In the genomic region with DNA sequence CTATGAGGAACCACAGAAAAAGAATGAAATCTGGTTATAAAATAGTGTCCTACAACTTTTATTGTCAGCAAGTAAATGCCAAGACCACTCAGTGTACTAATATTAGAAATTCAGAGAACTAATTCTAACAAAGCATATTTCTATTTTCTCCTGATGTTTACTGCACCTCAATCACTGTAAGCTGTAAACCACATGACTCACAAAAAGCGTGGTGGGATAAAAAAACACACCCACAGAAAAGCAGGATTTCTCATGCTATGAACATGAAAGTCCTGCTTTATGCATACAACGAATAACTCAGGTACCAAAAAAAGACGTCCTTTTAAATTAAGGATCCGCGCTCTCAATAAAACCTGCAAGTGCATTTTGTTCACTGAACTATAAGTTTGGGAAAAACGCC, we compare ENCODE assay signal across 8 cellular contexts. TPM values are rescaled to one million over a fixed set of nuclear protein-coding genes. Genes with fewer than 3 reads are reported as not detected.
DNase-seq lines count a peak whose midpoint lies in the region; ATAC-seq and TF ChIP-seq lines count a peak whose summit lies in the region.

No MANE protein-coding gene starts in this region.

- TF ChIP-seq CTCF in DOHH2 (IDR thresholded peaks at IDR 0.05; ENCODE audit: low read depth, low read length, poor library complexity, severe bottlenecking) (no peak), Panc1 (IDR thresholded peaks at IDR 0.05) (no peak), epithelial cell of proximal tubule (conservative IDR thresholded peaks at IDR 0.05; ENCODE audit: low read depth, low read length) (no peak)

- H3K14ac ChIP-seq in trophoblast cell (ENCODE audit: low read length) = no peak overlapping the region

- H3K4ac ChIP-seq in trophoblast cell (ENCODE audit: low read depth, low read length) = peak overlapping the region; percentile 71

- H2AFZ ChIP-seq in trophoblast cell (ENCODE audit: insufficient read depth, low read length, poor library complexity) = no peak overlapping the region

- BruUV-seq in Panc1 (replicated peaks; lab: Mats Ljungman, UMichigan) = no TSS peak

- H3F3A ChIP-seq in DOHH2 (ENCODE audit: control insufficient read depth, insufficient read depth) = no peaks in the 10 kb centered on the region

- DNase-seq in Panc1 (ENCODE audit: low read depth, low spot score) (no peak), epithelial cell of proximal tubule (ENCODE audit: low read depth) (no peak), trophoblast cell (peak in 1 of 2 donors; percentile 18), SKM-1 treated with dmso at 0.1 percent for 144 hours (lab: John Stamatoyannopoulos, UW; ENCODE audit: unreplicated experiment) (no peak), NCI-H748 (lab: John Stamatoyannopoulos, UW; ENCODE audit: unreplicated experiment) (no peak)
- no peak for DNase-seq in stimulated activated CD8-positive, alpha-beta memory T cell treated with anti-CD3 and anti-CD28 coated beads, Interleukin-4, amount 100 ng/mL, for 48 hours

- H3K27ac ChIP-seq in DOHH2 (ENCODE audit: low read depth, low read length) (peak overlapping the region; percentile 71), Panc1 (ENCODE audit: low read length) (peak overlapping the region; percentile 95), trophoblast cell (ENCODE audit: low read depth, low read length) (no peak overlapping the region)

- H4K12ac ChIP-seq in trophoblast cell (ENCODE audit: low read depth, low read length) = no peak overlapping the region

- H3K27me3 ChIP-seq in DOHH2 (ENCODE audit: control insufficient read depth, low read length) (no peaks in the 10 kb centered on the region), Panc1 (ENCODE audit: control insufficient read depth, insufficient read depth, low read length) (no peaks in the 10 kb centered on the region), trophoblast cell (ENCODE audit: insufficient read depth, low read length) (no peaks in the 10 kb centered on the region)

- H3K79me1 ChIP-seq in trophoblast cell (ENCODE audit: low read length) = peaks cover 12% of the 10 kb centered on the region

- intact Hi-C loops in Panc1 (cut with micrococcal nuclease; ENCODE audit: unreplicated experiment) = loop anchor here (5.0 kb wide), 1 partner anchor 40 kb away; no protein-coding TSS in a partner anchor

- H2BK120ac ChIP-seq in trophoblast cell (ENCODE audit: insufficient read depth, low read length, poor library complexity) = no peak overlapping the region

- H3K4me3 ChIP-seq in DOHH2 (ENCODE audit: low read length) = peak overlapping the region; percentile 93
- peak overlapping the region; percentile 68 to 87 for H3K4me3 ChIP-seq in Panc1 (ENCODE audit: low read depth in 2 of 2, low read length in 2 of 2)
- peak overlapping the region; percentile 93 for H3K4me3 ChIP-seq in epithelial cell of proximal tubule (ENCODE audit: low read depth, low read length)
- H3K4me3 ChIP-seq in trophoblast cell (ENCODE audit: low read depth, low read length) = no peak overlapping the region

- H4K8ac ChIP-seq in trophoblast cell (ENCODE audit: low read depth, low read length) = no peak overlapping the region

- no peak overlapping the region for H3K9ac ChIP-seq in trophoblast cell (ENCODE audit: low read length)

- POLR2A ChIA-PET in Panc1 (lab: Charles Lee) = interaction anchor here (0.6 to 0.7 kb wide), 3 partner anchors 8 to 52 kb away, joined by 3 to 4 read pairs (median 4); no protein-coding TSS in a partner anchor

- H3K36me3 ChIP-seq in DOHH2 (ENCODE audit: control insufficient read depth, low read length) = peaks cover 54% of the 10 kb centered on the region
- H3K36me3 ChIP-seq in Panc1 (ENCODE audit: control insufficient read depth, insufficient read depth, low read length) = peaks cover 10% of the 10 kb centered on the region
- H3K36me3 ChIP-seq in trophoblast cell (ENCODE audit: control insufficient read depth in 1 of 2, insufficient read depth in 2 of 2, low read length in 2 of 2) = peaks cover 10 to 21% of the 10 kb centered on the region in 2 experiments

- H4K91ac ChIP-seq in trophoblast cell (ENCODE audit: low read depth, low read length) = no peak overlapping the region

- in situ Hi-C loops in Panc1 (cut with HindIII; ENCODE audit: low pct_unique_long_range_greater_than_20kb, low sequenced_read_pairs) = no loop called here

- no peak overlapping the region for H3K18ac ChIP-seq in trophoblast cell (ENCODE audit: low read length)

- peaks cover 66% of the 10 kb centered on the region for H3K79me2 ChIP-seq in DOHH2 (ENCODE audit: control insufficient read depth, low read length)
- H3K79me2 ChIP-seq in trophoblast cell (ENCODE audit: control insufficient read depth, insufficient read depth, low read length, poor library complexity) = peaks cover 20% of the 10 kb centered on the region

- no peak overlapping the region for H2AK5ac ChIP-seq in trophoblast cell (ENCODE audit: low read length)

- H3K9me3 ChIP-seq in DOHH2 (ENCODE audit: control insufficient read depth, insufficient read depth, low read length) = no peaks in the 10 kb centered on the region
- no peaks in the 10 kb centered on the region for H3K9me3 ChIP-seq in Panc1 (ENCODE audit: control insufficient read depth, insufficient read depth, low read depth, low read length)
- H3K9me3 ChIP-seq in trophoblast cell (ENCODE audit: insufficient read depth, low read depth, low read length) = peaks cover 1% of the 10 kb centered on the region

- peaks cover 28% of the 10 kb centered on the region for H3K4me1 ChIP-seq in DOHH2 (ENCODE audit: control insufficient read depth, low read length)
- peaks cover 16% of the 10 kb centered on the region for H3K4me1 ChIP-seq in Panc1 (ENCODE audit: control insufficient read depth, insufficient read depth, low read length)
- H3K4me1 ChIP-seq in trophoblast cell (ENCODE audit: control insufficient read depth in 1 of 2, insufficient read depth in 2 of 2, low read length in 2 of 2) = peaks cover 3 to 5% of the 10 kb centered on the region in 2 experiments

- H3K23ac ChIP-seq in trophoblast cell (ENCODE audit: low read length) = no peak overlapping the region

- peaks cover 47% of the 10 kb centered on the region; the same call in 1 of the 2 replicates for H4K20me1 ChIP-seq in DOHH2 (ENCODE audit: control insufficient read depth, insufficient read depth, low read depth, low read length)

- no peak overlapping the region for H2BK5ac ChIP-seq in trophoblast cell (ENCODE audit: low read depth, low read length, poor library complexity)

- no peak overlapping the region for H2BK12ac ChIP-seq in trophoblast cell (ENCODE audit: low read length)

- H3K4me2 ChIP-seq in DOHH2 (ENCODE audit: low read length) (peak overlapping the region; percentile 74), trophoblast cell (ENCODE audit: low read length) (peak overlapping the region; percentile 85)

- no CpG with 5 or more reads among the region's 6 CpGs for WGBS in trophoblast cell (ENCODE audit: extremely low coverage, insufficient coverage, insufficient read length)

- CTCF ChIA-PET in Panc1 (lab: Charles Lee) = no interaction called here

- ATAC-seq in Panc1 (no peak), GM21529 (IDR thresholded peaks at IDR 0.05; ENCODE audit: unreplicated experiment) (no peak)

- no peaks in the 10 kb centered on the region for H3K9me2 ChIP-seq in DOHH2 (replicated peaks; ENCODE audit: control insufficient read depth, low read length)

RNA-seq across cellular contexts. Expression of a gene that starts 0.8 kb away (rescaled TPM):
- 416 TPM for total RNA-seq in Panc1 (2021; ENCODE audit: unreplicated experiment)
- polyA plus RNA-seq in Panc1 (2012; ENCODE audit: insufficient read length) = 387 TPM
- 84.7 and 97.9 TPM in 2 replicates for total RNA-seq in epithelial cell of proximal tubule
- 82.5 and 87.8 TPM in 2 replicates for polyA plus RNA-seq in trophoblast cell (2013)

RNA-seq across cellular contexts. Expression of a gene that starts 23.1 kb away (rescaled TPM):
- total RNA-seq in Panc1 (2021; ENCODE audit: unreplicated experiment) (45.4 TPM), epithelial cell of proximal tubule (35.5 and 44.7 TPM in 2 replicates)
- 36.4 TPM for polyA plus RNA-seq in Panc1 (2012; ENCODE audit: insufficient read length)
- polyA plus RNA-seq in trophoblast cell (2013) = 19.8 and 20.5 TPM in 2 replicates

RNA-seq across cellular contexts. Expression of a gene that starts 36.1 kb away (rescaled TPM):
- total RNA-seq in Panc1 (2021; ENCODE audit: unreplicated experiment) (92.5 TPM), epithelial cell of proximal tubule (28.1 and 41.7 TPM in 2 replicates)
- 121 TPM for polyA plus RNA-seq in Panc1 (2012; ENCODE audit: insufficient read length)
- 11.7 and 12.7 TPM in 2 replicates for polyA plus RNA-seq in trophoblast cell (2013)

RNA-seq across cellular contexts. Expression of a gene that starts 46.7 kb away (rescaled TPM):
- total RNA-seq in Panc1 (2021; ENCODE audit: unreplicated experiment) = 83.1 TPM
- 59.9 TPM for polyA plus RNA-seq in Panc1 (2012; ENCODE audit: insufficient read length)
- 41.5 and 65.2 TPM in 2 replicates for total RNA-seq in epithelial cell of proximal tubule
- polyA plus RNA-seq in trophoblast cell (2013) = 18.6 and 19.1 TPM in 2 replicates
